Comparison of ENCODE assay signal across 18 cellular contexts in genomic region chr3:57793737-57794187, GRCh38. TPM values are rescaled to one million over a fixed set of nuclear protein-coding genes. Genes with fewer than 3 reads are reported as not detected.
DNase-seq lines count a peak whose midpoint lies in the region; ATAC-seq and TF ChIP-seq lines count a peak whose summit lies in the region.
"Had no signal": no experiment of that assay in that cellular context is flagged by ENCODE, and none has a peak within 500 bp of the region (broad histone marks: within the 10 kb centered on the region; RNA-seq: fewer than 3 reads in every experiment).

No MANE protein-coding gene starts in this region.

- H3F3A ChIP-seq in PC-3 (ENCODE audit: low read length, unreplicated experiment): no peaks in the 10 kb centered on the region

- no peaks in the 10 kb centered on the region for H3K9me2 ChIP-seq in PC-3 (replicated peaks; ENCODE audit: low read length)

- TF ChIP-seq CTCF in PC-3 (conservative IDR thresholded peaks at IDR 0.05; ENCODE audit: low read depth, low read length) (no peak), chondrocyte (IDR thresholded peaks at IDR 0.05) (no peak)

- peak overlapping the region; percentile 69 for H3K27ac Mint-ChIP-seq in chondrocyte (ENCODE audit: unreplicated experiment)
- no peak overlapping the region for H3K27ac Mint-ChIP-seq in activated CD4-positive, alpha-beta memory T cell treated with anti-CD3 and anti-CD28 coated beads, Interleukin-2, amount 10 ng/mL, durations not matched to agents 7 days and 5 days

- no peak overlapping the region for H3K4me3 ChIP-seq in PC-3 (ENCODE audit: low read length)
- H3K4me3 ChIP-seq: dorsolateral prefrontal cortex, pancreas had no signal

- no peaks in the 10 kb centered on the region for H3K9me3 ChIP-seq in PC-3 (ENCODE audit: low read length)
- H3K9me3 ChIP-seq: pancreas had no signal

- intact Hi-C loops in PC-3 (cut with micrococcal nuclease): no loop called here

- CTCF ChIA-PET in PC-3 (lab: Charles Lee): interaction anchor here (0.5 to 0.7 kb wide), 2 partner anchors 12 to 60 kb away, joined by 4 to 5 read pairs; no protein-coding TSS in a partner anchor
- CTCF ChIA-PET in activated CD4-positive, alpha-beta memory T cell treated with anti-CD3 and anti-CD28 coated beads, Interleukin-2, amount 10 ng/mL, durations not matched to agents 7 days and 5 days (lab: Charles Lee): no interaction called here

- H3K27ac ChIP-seq in PC-3 (ENCODE audit: low read length): no peak overlapping the region
- H3K27ac ChIP-seq: dorsolateral prefrontal cortex had no signal

- H3K4me3 Mint-ChIP-seq in activated T-cell treated with anti-CD3 and anti-CD28 coated beads, Interleukin-2, amount 50 U/mL, for 4 hours: no peak overlapping the region
- no peak overlapping the region for H3K4me3 Mint-ChIP-seq in chondrocyte (ENCODE audit: unreplicated experiment)
- H3K4me3 Mint-ChIP-seq in activated CD4-positive, alpha-beta memory T cell treated with anti-CD3 and anti-CD28 coated beads, Interleukin-2, amount 10 ng/mL, durations not matched to agents 7 days and 5 days: no peak overlapping the region

- no peaks in the 10 kb centered on the region for H3K36me3 ChIP-seq in PC-3 (ENCODE audit: low read depth, low read length)
- H3K36me3 ChIP-seq: pancreas had no signal

- H3K79me2 ChIP-seq in PC-3 (ENCODE audit: low read length): peaks cover 96% of the 10 kb centered on the region

- H2AFZ ChIP-seq in PC-3 (ENCODE audit: low read length): no peak overlapping the region

- H3K4me1 ChIP-seq in PC-3 (ENCODE audit: insufficient read depth, low read length): peaks cover 36% of the 10 kb centered on the region

- no peak for DNase-seq in activated T-cell treated with anti-CD3 and anti-CD28 coated beads, Interleukin-2, amount 50 U/mL, for 4 hours
- no peak for DNase-seq in activated T-cell treated with anti-CD3 and anti-CD28 coated beads, Interleukin-2, amount 50 U/mL, for 48 hours
- peak; percentile 19 for DNase-seq in PC-3
- no peak for DNase-seq in chondrocyte (ENCODE audit: low spot score)
- DNase-seq in stimulated activated naive CD8-positive, alpha-beta T cell treated with anti-CD3 and anti-CD28 coated beads, Interleukin-15, Interleukin-2, amounts not matched to agents 100 U/mL and 50 U/mL, for 24 hours: no peak
- no peak for DNase-seq in NCI-H1417 treated with DMSO at 0.1 percent for 48 hours (lab: John Stamatoyannopoulos, UW)
- no peak for DNase-seq in activated CD4-positive, alpha-beta memory T cell treated with anti-CD3 and anti-CD28 coated beads, Interleukin-2, amount 10 ng/mL, durations not matched to agents 7 days and 5 days
- no peak for DNase-seq in H4 (ENCODE audit: low spot score)
- DNase-seq: activated gamma-delta T cell treated with Interleukin-2 at 50 U/mL for 16 hours; dorsolateral prefrontal cortex; glutamatergic neuron; KBM-7; left ventricle myocardium superior; NCI-H2227 treated with DMSO at 0.1 percent for 48 hours; pancreas; RPMI8226; stimulated activated CD4-positive, alpha-beta T cell treated with anti-CD3 and anti-CD28 coated beads, Interleukin-2, amount 100 ng/mL, for 24 hours; substantia nigra had no signal

- POLR2A ChIA-PET in PC-3 (lab: Charles Lee; ENCODE audit: unreplicated experiment): interaction anchor here (0.6 kb wide), 1 partner anchor 28 kb away, joined by 4 read pairs; no protein-coding TSS in a partner anchor
- POLR2A ChIA-PET in activated CD4-positive, alpha-beta memory T cell treated with anti-CD3 and anti-CD28 coated beads, Interleukin-2, amount 10 ng/mL, durations not matched to agents 7 days and 5 days (lab: Charles Lee): interaction anchor here (1.2 kb wide), 1 partner anchor 37 kb away, joined by 3 read pairs; the partner anchor contains the start of gene SLMAP

- no peaks in the 10 kb centered on the region for H3K27me3 Mint-ChIP-seq in activated T-cell treated with anti-CD3 and anti-CD28 coated beads, Interleukin-2, amount 50 U/mL, for 4 hours (ENCODE audit: low read depth)
- no peaks in the 10 kb centered on the region for H3K27me3 Mint-ChIP-seq in chondrocyte (ENCODE audit: low read depth)
- H3K27me3 Mint-ChIP-seq in activated CD4-positive, alpha-beta memory T cell treated with anti-CD3 and anti-CD28 coated beads, Interleukin-2, amount 10 ng/mL, durations not matched to agents 7 days and 5 days: no peaks in the 10 kb centered on the region

- H3K4me2 ChIP-seq in PC-3 (ENCODE audit: low read length): no peak overlapping the region

- no peaks in the 10 kb centered on the region for H3K9me3 Mint-ChIP-seq in activated T-cell treated with anti-CD3 and anti-CD28 coated beads, Interleukin-2, amount 50 U/mL, for 4 hours
- H3K9me3 Mint-ChIP-seq in chondrocyte (ENCODE audit: low read depth): no peaks in the 10 kb centered on the region
- H3K9me3 Mint-ChIP-seq in activated CD4-positive, alpha-beta memory T cell treated with anti-CD3 and anti-CD28 coated beads, Interleukin-2, amount 10 ng/mL, durations not matched to agents 7 days and 5 days: no peaks in the 10 kb centered on the region

- ATAC-seq in activated T-cell treated with anti-CD3 and anti-CD28 coated beads, Interleukin-2, amount 50 U/mL, for 4 hours: peak; percentile 48 to 51
- no peak for ATAC-seq in PC-3
- ATAC-seq in stimulated activated naive CD8-positive, alpha-beta T cell treated with anti-CD3 and anti-CD28 coated beads, Interleukin-15, Interleukin-2, amounts not matched to agents 100 U/mL and 50 U/mL, for 24 hours: peak; percentile 40
- ATAC-seq: left ventricle myocardium superior, pancreas had no signal

- no peaks in the 10 kb centered on the region for H3K27me3 ChIP-seq in PC-3 (ENCODE audit: low read length)
- H3K27me3 ChIP-seq: dorsolateral prefrontal cortex, pancreas had no signal

- peaks cover 10% of the 10 kb centered on the region for H3K36me3 Mint-ChIP-seq in activated T-cell treated with anti-CD3 and anti-CD28 coated beads, Interleukin-2, amount 50 U/mL, for 4 hours (ENCODE audit: insufficient read depth)
- H3K36me3 Mint-ChIP-seq in chondrocyte (ENCODE audit: low read depth): no peaks in the 10 kb centered on the region
- no peaks in the 10 kb centered on the region for H3K36me3 Mint-ChIP-seq in activated CD4-positive, alpha-beta memory T cell treated with anti-CD3 and anti-CD28 coated beads, Interleukin-2, amount 10 ng/mL, durations not matched to agents 7 days and 5 days (ENCODE audit: low read depth)

- no TSS peak for BruUV-seq in PC-3 (replicated peaks; lab: Mats Ljungman, UMichigan)

- peaks cover 39% of the 10 kb centered on the region for H3K4me1 Mint-ChIP-seq in activated T-cell treated with anti-CD3 and anti-CD28 coated beads, Interleukin-2, amount 50 U/mL, for 4 hours (ENCODE audit: low read depth)
- H3K4me1 Mint-ChIP-seq in chondrocyte (ENCODE audit: low read depth): peaks cover 31% of the 10 kb centered on the region
- H3K4me1 Mint-ChIP-seq in activated CD4-positive, alpha-beta memory T cell treated with anti-CD3 and anti-CD28 coated beads, Interleukin-2, amount 10 ng/mL, durations not matched to agents 7 days and 5 days: peaks cover 25% of the 10 kb centered on the region

- no peak overlapping the region for H3K9ac ChIP-seq in PC-3 (ENCODE audit: low read length)

- H4K20me1 ChIP-seq in PC-3 (ENCODE audit: low read length): peaks cover 18% of the 10 kb centered on the region; the same call in 1 of the 2 replicates

RNA-seq across cellular contexts. Expression of gene SLMAP, which starts 37.7 kb away (rescaled TPM):
- total RNA-seq in activated T-cell treated with anti-CD3 and anti-CD28 coated beads, Interleukin-2, amount 50 U/mL, for 4 hours: 10 to 100 TPM; 55.7 to 61.4 (median 56.1) TPM
- total RNA-seq in PC-3 (2014; rRNA removed) (55.2 and 60.0 TPM in 2 replicates), chondrocyte (105 to 116 TPM (median 116 TPM) in 3 replicates)
- 10 to 100 TPM; 53.4 to 55.6 TPM for total RNA-seq in activated CD4-positive, alpha-beta memory T cell treated with anti-CD3 and anti-CD28 coated beads, Interleukin-2, amount 10 ng/mL, durations not matched to agents 7 days and 5 days
- total RNA-seq in H4 (2014; rRNA removed; shearing (Covaris generic)): 9.4 and 17.0 TPM in 2 replicates
